In genomic region chr20:38985060-38985459, GRCh38 we compare ENCODE assay signal across 15 cellular contexts. TPM values are rescaled to one million over a fixed set of nuclear protein-coding genes. Genes with fewer than 3 reads are reported as not detected.
A peak's percentile ranks its signal among the peaks of the same experiment; 100 is the strongest.
DNase-seq lines count a peak whose midpoint lies in the region; ATAC-seq and TF ChIP-seq lines count a peak whose summit lies in the region.
"Had no signal": no experiment of that assay in that cellular context is flagged by ENCODE, and none has a peak within 500 bp of the region (broad histone marks: within the 10 kb centered on the region; RNA-seq: fewer than 3 reads in every experiment).

No MANE protein-coding gene starts in this region.

- no peak for TF ChIP-seq CTCF in HCT116 (IDR thresholded peaks at IDR 0.05 in 2 of 3, conservative IDR thresholded peaks at IDR 0.05 in 1 of 3; ENCODE audit: borderline replicate concordance in 1 of 3, insufficient read depth in 1 of 3, low read depth in 2 of 3, low read length in 2 of 3)
- no peak for TF ChIP-seq CTCF in adrenal gland (IDR thresholded peaks at IDR 0.05)
- no peak for TF ChIP-seq CTCF in hepatocyte (IDR thresholded peaks at IDR 0.05; ENCODE audit: poor library complexity)
- no peak for TF ChIP-seq CTCF in CD14-positive monocyte (IDR thresholded peaks at IDR 0.05)

- H3K4me3 ChIP-seq in HCT116 (replicated peaks in 1 of 2; ENCODE audit: low read depth in 1 of 2, low read length in 2 of 2), result no peak overlapping the region
- H3K4me3 ChIP-seq in adrenal gland, result no peak overlapping the region
- H3K4me3 ChIP-seq in hepatocyte, result no peak overlapping the region
- H3K4me3 ChIP-seq in stomach smooth muscle (ENCODE audit: low read length in 2 of 2), result no peak overlapping the region
- H3K4me3 ChIP-seq: colonic mucosa had no signal

- no peaks in the 10 kb centered on the region for H3K9me2 ChIP-seq in HCT116 (ENCODE audit: insufficient read depth)
- H3K9me2 ChIP-seq in hepatocyte (replicated peaks; ENCODE audit: insufficient read depth), result no peaks in the 10 kb centered on the region

- H4K20me1 ChIP-seq in HCT116 (ENCODE audit: insufficient read depth), result 0 out of 2 replicates have a peak, but pooled peaks cover 3% of the 10 kb centered on the region
- H4K20me1 ChIP-seq in hepatocyte (ENCODE audit: insufficient read depth, poor library complexity, severe bottlenecking), result no peaks in the 10 kb centered on the region

- intact Hi-C loops in HCT116 (cut with micrococcal nuclease), result no loop called here
- intact Hi-C loops in adrenal gland (cut with DNase I), result no loop called here
- intact Hi-C loops in CD14-positive monocyte (cut with micrococcal nuclease), result no loop called here

- H3K27me3 ChIP-seq in HCT116 (ENCODE audit: insufficient read depth, low read length) (no peaks in the 10 kb centered on the region), adrenal gland (no peaks in the 10 kb centered on the region), hepatocyte (no peaks in the 10 kb centered on the region), stomach smooth muscle (ENCODE audit: control insufficient read depth in 1 of 2, insufficient read depth in 2 of 2, low read length in 2 of 2) (no peaks in the 10 kb centered on the region)
- H3K27me3 ChIP-seq: colonic mucosa had no signal

- no peaks in the 10 kb centered on the region for H3K27me3 Mint-ChIP-seq in CD14-positive monocyte (ENCODE audit: low read depth in 3 of 3)
- H3K27me3 Mint-ChIP-seq: activated naive CD8-positive, alpha-beta T cell had no signal

- peak overlapping the region in 1 of 7 donors; percentile 36 for H3K27ac Mint-ChIP-seq in CD14-positive monocyte
- H3K27ac Mint-ChIP-seq: activated naive CD8-positive, alpha-beta T cell had no signal

- H2AFZ ChIP-seq in HCT116 (ENCODE audit: low read depth, low read length, poor library complexity, severe bottlenecking) (no peak overlapping the region), hepatocyte (no peak overlapping the region)

- BruUV-seq in HCT116 (replicated peaks; lab: Mats Ljungman, UMichigan), result no TSS peak

- H3K9me3 ChIP-seq in HCT116 (ENCODE audit: control insufficient read depth in 1 of 2, insufficient read depth in 1 of 2, low read depth in 1 of 2, low read length in 2 of 2) (no peaks in the 10 kb centered on the region), adrenal gland (replicated peaks in 1 of 3) (no peaks in the 10 kb centered on the region), hepatocyte (ENCODE audit: low read depth) (no peaks in the 10 kb centered on the region), stomach smooth muscle (ENCODE audit: control insufficient read depth in 2 of 2, low read length in 2 of 2) (no peaks in the 10 kb centered on the region)
- H3K9me3 ChIP-seq: colonic mucosa had no signal

- no peaks in the 10 kb centered on the region for H3K9me3 Mint-ChIP-seq in CD14-positive monocyte

- 76 to 82% (median 76%) methylated on average over 4 of the region's 4 CpGs for WGBS in adrenal gland, 4 donors
- 91% methylated on average over 4 of the region's 4 CpGs for WGBS in hepatocyte (ENCODE audit: low lambda C conversion rate, missing lambda C conversion rate)

- H3K4me1 Mint-ChIP-seq in CD14-positive monocyte, result peaks cover 9% of the 10 kb centered on the region

- DNase-seq in HCT116 (ENCODE audit: low read depth, low spot score) (no peak), adrenal gland (no peak), hepatocyte (ENCODE audit: low spot score) (no peak), NCI-H187 (lab: John Stamatoyannopoulos, UW) (no peak), DMS 273 treated with DMSO at 0.1 percent for 48 hours (lab: John Stamatoyannopoulos, UW) (no peak), CD14-positive monocyte (ENCODE audit: low spot score) (no peak)
- DNase-seq: colonic mucosa; midbrain; NCI-H1436 treated with DMSO at 0.1 percent for 48 hours; NCI-H69; stimulated activated CD8-positive, alpha-beta memory T cell treated with anti-CD3 and anti-CD28 coated beads, Interleukin-4, amount 100 ng/mL, for 48 hours had no signal

- POLR2A ChIA-PET in HCT116 (lab: Charles Lee), result interaction anchor here (1.0 kb wide), 1 partner anchor 12 kb away, joined by 3 read pairs; no protein-coding TSS in a partner anchor

- peaks cover 18% of the 10 kb centered on the region; the same call in 1 of the 2 replicates for H3K79me2 ChIP-seq in HCT116 (ENCODE audit: insufficient read depth, low read length)
- H3K79me2 ChIP-seq in hepatocyte, result peaks cover 10% of the 10 kb centered on the region

- peaks cover 56 to 72% of the 10 kb centered on the region in 2 donors for H3K36me3 Mint-ChIP-seq in CD14-positive monocyte

- no peak for TF ChIP-seq RAD21 in HCT116 (IDR thresholded peaks at IDR 0.05; ENCODE audit: low read depth)

- TF ChIP-seq POLR2A in HCT116 (IDR thresholded peaks at IDR 0.05; ENCODE audit: borderline replicate concordance, extremely low read depth, insufficient read depth, insufficient read length) (no peak), adrenal gland (IDR thresholded peaks at IDR 0.05) (no peak)

- RAD21 ChIA-PET in HCT116 (lab: Charles Lee; ENCODE audit: low non-redundant PET in 1 of 2, low total read pairs in 2 of 2, uncharacterized antibody in 2 of 2, unreplicated experiment in 2 of 2), result no interaction called here

- CTCF ChIA-PET in HCT116 (lab: Charles Lee), result no interaction called here

- H3K9ac ChIP-seq in HCT116 (ENCODE audit: low read length) (no peak overlapping the region), stomach smooth muscle (ENCODE audit: low read length in 2 of 2) (peak overlapping the region in 1 of 2 donors; percentile 18)

- H3K4me1 ChIP-seq in HCT116 (ENCODE audit: control insufficient read depth in 1 of 2, insufficient read depth in 2 of 2, low read length in 2 of 2) (peaks cover 10 to 15% of the 10 kb centered on the region in 2 experiments), adrenal gland (replicated peaks in 1 of 2) (peaks cover 14 to 29% of the 10 kb centered on the region in 2 donors), hepatocyte (ENCODE audit: insufficient read depth) (no peaks in the 10 kb centered on the region), stomach smooth muscle (ENCODE audit: control insufficient read depth, insufficient read depth, low read length) (peaks cover 18% of the 10 kb centered on the region)
- H3K4me1 ChIP-seq: colonic mucosa had no signal

- no peak overlapping the region for H3K4me3 Mint-ChIP-seq in CD14-positive monocyte
- H3K4me3 Mint-ChIP-seq: activated naive CD8-positive, alpha-beta T cell had no signal

- H3K4me2 ChIP-seq in HCT116 (ENCODE audit: low read length) (peak overlapping the region; percentile 58), hepatocyte (no peak overlapping the region)

- no peak for ATAC-seq in HCT116
- ATAC-seq in HG03378 (IDR thresholded peaks at IDR 0.05; ENCODE audit: unreplicated experiment), result no peak

- H3K27ac ChIP-seq in HCT116 (ENCODE audit: low read depth, low read length) (no peak overlapping the region; the same call in 1 of the 2 replicates), adrenal gland (peak overlapping the region in 3 of 5 donors; percentile 14 to 75 (median 41)), hepatocyte (peak overlapping the region; percentile 5), stomach smooth muscle (ENCODE audit: low read length) (peak overlapping the region; percentile 62)
- H3K27ac ChIP-seq: C4-2B, colonic mucosa had no signal

- H3K36me3 ChIP-seq in HCT116 (ENCODE audit: control insufficient read depth in 1 of 2, insufficient read depth in 2 of 2, low read length in 2 of 2) (peaks cover 2 to 6% of the 10 kb centered on the region in 2 experiments; a peak in 1 of 4 replicates), adrenal gland (replicated peaks in 1 of 2) (no peaks in the 10 kb centered on the region), hepatocyte (replicated peaks; ENCODE audit: insufficient read depth, low read depth) (no peaks in the 10 kb centered on the region), stomach smooth muscle (ENCODE audit: control insufficient read depth in 2 of 2, insufficient read depth in 2 of 2, low read length in 2 of 2) (peaks cover under 1 to 7% of the 10 kb centered on the region in 2 donors)
- H3K36me3 ChIP-seq: colonic mucosa had no signal

TF ChIP-seq in HCT116, 20 proteins besides CTCF, POLR2A, EP300 and RAD21 (continues in another document):
- TF ChIP-seq YY1 (IDR thresholded peaks at IDR 0.05; ENCODE audit: extremely low read depth, insufficient replicate concordance, low read depth, low read length) (no peak), JUND (IDR thresholded peaks at IDR 0.05) (no peak), ATF3 (IDR thresholded peaks at IDR 0.05) (no peak), SP1 (IDR thresholded peaks at IDR 0.05; ENCODE audit: low read depth) (no peak), CEBPB (IDR thresholded peaks at IDR 0.05; ENCODE audit: low read depth) (no peak), TCF7L2 (IDR thresholded peaks at IDR 0.05; ENCODE audit: borderline replicate concordance, extremely low read depth, insufficient read depth, insufficient read length) (no peak), CBX3 (IDR thresholded peaks at IDR 0.05; ENCODE audit: low read depth) (no peak), ZFX (IDR thresholded peaks at IDR 0.05) (no peak), POLR2AphosphoS5 (IDR thresholded peaks at IDR 0.05; ENCODE audit: low read depth, low read length) (no peak), ELF1 (IDR thresholded peaks at IDR 0.05; ENCODE audit: borderline replicate concordance, low read depth) (no peak), MAX (IDR thresholded peaks at IDR 0.05) (no peak), EGR1 (IDR thresholded peaks at IDR 0.05; ENCODE audit: low read depth) (no peak), SIN3A (IDR thresholded peaks at IDR 0.05; ENCODE audit: low read depth) (no peak)

RNA-seq across cellular contexts. Expression of gene DHX35, which starts 22.9 kb away (rescaled TPM):
- total RNA-seq in HCT116 (2021; ENCODE audit: unreplicated experiment), result 11.2 TPM
- 4.7 and 6.0 TPM in 2 replicates for polyA plus RNA-seq in HCT116 (2012)
- total RNA-seq in adrenal gland, result 10 to 100 TPM in 2 of 8 donors, 1 to 10 TPM in 6; 3.2 to 12.7 (median 8.8) TPM
- 1 to 10 TPM; 6.3 to 7.5 (median 6.6) TPM for polyA plus RNA-seq in adrenal gland
- 8.6 and 10.6 TPM in 2 replicates for total RNA-seq in hepatocyte
- polyA plus RNA-seq in hepatocyte, result 4.4 and 6.7 TPM in 2 replicates
- polyA plus RNA-seq in CD14-positive monocyte, result 1 to 10 TPM; 1.6 to 2.7 TPM

RNA-seq across cellular contexts. Expression of gene FAM83D, which starts 58.8 kb away (rescaled TPM):
- total RNA-seq in HCT116 (2021; ENCODE audit: unreplicated experiment) (51.1 TPM), adrenal gland (1 to 10 TPM in 2 of 8 donors, under 1 TPM in 5, not detected in 1; 0.14 to 2.0 (median 0.69) TPM), hepatocyte (5.0 and 5.4 TPM in 2 replicates)
- 46.7 and 56.9 TPM in 2 replicates for polyA plus RNA-seq in HCT116 (2012)
- polyA plus RNA-seq in adrenal gland (1 to 10 TPM in 1 of 3 donors, under 1 TPM in 2; 0.17 to 1.1 (median 0.72) TPM), hepatocyte (5.2 and 6.3 TPM in 2 replicates), CD14-positive monocyte (under 1 TPM in 1 of 2 donors, not detected in 1; 0.09 TPM)
